ENCODE assay signal across 8 cellular contexts in genomic region chr14:24710403-24711063, GRCh38.
DNase-seq lines count a peak whose midpoint lies in the region; ATAC-seq and TF ChIP-seq lines count a peak whose summit lies in the region.

No MANE protein-coding gene starts in this region.

- H3K36me3 ChIP-seq in IMR-90 (ENCODE audit: control insufficient read depth, insufficient read depth, low read length) (no peaks in the 10 kb centered on the region), cardiac muscle cell (no peaks in the 10 kb centered on the region)

- no peaks in the 10 kb centered on the region for H3K79me1 ChIP-seq in IMR-90 (ENCODE audit: low read depth in 1 of 2, low read length in 2 of 2)

- no peak overlapping the region for H4K8ac ChIP-seq in IMR-90 (ENCODE audit: low read depth in 2 of 2, low read length in 2 of 2)

- no peak for TF ChIP-seq POLR2A in IMR-90 (IDR thresholded peaks at IDR 0.05; ENCODE audit: low read depth, low read length)

- H3K4ac ChIP-seq in IMR-90 (ENCODE audit: low read depth, low read length) = no peak overlapping the region

- no peak overlapping the region for H3K9ac ChIP-seq in IMR-90 (ENCODE audit: low read depth, low read length)

- H3K56ac ChIP-seq in IMR-90 (ENCODE audit: extremely low read depth, insufficient read depth, low read length) = no peak overlapping the region

- peak; percentile 10 for DNase-seq in GM04503 (ENCODE audit: low read depth)
- DNase-seq in IMR-90 = peak; percentile 59
- DNase-seq in RPMI7951 (ENCODE audit: low read depth) = peak; percentile 43
- DNase-seq in activated naive CD8-positive, alpha-beta T cell treated with anti-CD3 and anti-CD28 coated beads, Interleukin-2, amount 50 U/mL, for 16 hours (ENCODE audit: low read depth, low spot score) = peak; percentile 7
- DNase-seq in cardiac muscle cell (ENCODE audit: low read depth in 1 of 2, low spot score in 1 of 2) = peak; percentile 59 to 77
- DNase-seq in putamen (ENCODE audit: low spot score) = peak; percentile 70

- H3K27ac Mint-ChIP-seq in stimulated activated memory B cell treated with anti-CD40 and anti-IgM and Interleukin-4, amounts not matched to agents 10 μg/mL and 1 μg/mL and 100 μg/mL, for 72 hours = no peak overlapping the region

- H4K5ac ChIP-seq in IMR-90 (ENCODE audit: low read depth, low read length) = no peak overlapping the region

- dilution Hi-C loops in IMR-90 (cut with HindIII; ENCODE audit: low sequenced_read_pairs, unreplicated experiment) = no loop called here

- in situ Hi-C loops in IMR-90 (cut with MboI; ENCODE audit: low sequenced_read_pairs) = no loop called here

- H3K27me3 ChIP-seq in IMR-90 (ENCODE audit: control insufficient read depth, insufficient read depth, low read length) (no peaks in the 10 kb centered on the region), cardiac muscle cell (no peaks in the 10 kb centered on the region)

- no peaks in the 10 kb centered on the region for H3K9me1 ChIP-seq in IMR-90 (ENCODE audit: insufficient read depth, low read length)

- H3K4me3 ChIP-seq in IMR-90 (ENCODE audit: insufficient read depth, low read depth, low read length) (no peak overlapping the region), cardiac muscle cell (no peak overlapping the region)

- CTCF ChIA-PET in IMR-90 (lab: Yijun Ruan, JAX) = interaction anchor here (0.5 to 1.1 kb wide), 20 partner anchors 8 to 897 kb away, joined by 3 to 12 read pairs (median 3); no protein-coding TSS in a partner anchor

- no peaks in the 10 kb centered on the region for H3K4me1 ChIP-seq in IMR-90 (ENCODE audit: control insufficient read depth, insufficient read depth, low read length)
- no peaks in the 10 kb centered on the region for H3K4me1 ChIP-seq in cardiac muscle cell (ENCODE audit: low read depth)

- POLR2A ChIA-PET in IMR-90 (lab: Charles Lee; ENCODE audit: unreplicated experiment) = no interaction called here

- ATAC-seq in IMR-90 (ENCODE audit: low read depth) (peak; percentile 92), GM19463 (IDR thresholded peaks at IDR 0.05; ENCODE audit: unreplicated experiment) (no peak)
- no peak for ATAC-seq in stimulated activated memory B cell treated with anti-CD40 and anti-IgM and Interleukin-4, amounts not matched to agents 10 μg/mL and 1 μg/mL and 100 μg/mL, for 72 hours

- H2BK120ac ChIP-seq in IMR-90 (ENCODE audit: low read depth, low read length) = no peak overlapping the region

- H3K9me3 ChIP-seq in IMR-90 (ENCODE audit: control insufficient read depth, insufficient read depth, low read length) (no peaks in the 10 kb centered on the region), cardiac muscle cell (ENCODE audit: low read depth) (no peaks in the 10 kb centered on the region)

- H2BK5ac ChIP-seq in IMR-90 (ENCODE audit: low read depth, low read length, poor library complexity, severe bottlenecking) = no peak overlapping the region

- peak; percentile 78 for TF ChIP-seq RAD21 in IMR-90 (IDR thresholded peaks at IDR 0.05; ENCODE audit: low read length)

- no peak overlapping the region for H3K23ac ChIP-seq in IMR-90 (ENCODE audit: low read depth, low read length)

- peak overlapping the region; percentile 13 for H2AK9ac ChIP-seq in IMR-90 (replicated peaks; ENCODE audit: low read depth, low read length, poor library complexity)

- H3K4me3 Mint-ChIP-seq in stimulated activated memory B cell treated with anti-CD40 and anti-IgM and Interleukin-4, amounts not matched to agents 10 μg/mL and 1 μg/mL and 100 μg/mL, for 72 hours = no peak overlapping the region

- H4K20me1 ChIP-seq in IMR-90 (ENCODE audit: insufficient read depth, low read length) = no peaks in the 10 kb centered on the region

- intact Hi-C loops in IMR-90 (cut with micrococcal nuclease) = loop anchor here (1.0 kb wide), 2 partner anchors 441 to 690 kb away; no protein-coding TSS in a partner anchor

- TF ChIP-seq CTCF in IMR-90 (conservative IDR thresholded peaks at IDR 0.05; ENCODE audit: low read depth, low read length) = peak; percentile 83
- TF ChIP-seq CTCF in cardiac muscle cell (IDR thresholded peaks at IDR 0.05; ENCODE audit: low read depth, low read length) = peak; percentile 93

- no peak overlapping the region for H2BK15ac ChIP-seq in IMR-90 (ENCODE audit: low read depth, low read length)

- H3K9me3 Mint-ChIP-seq in stimulated activated memory B cell treated with anti-CD40 and anti-IgM and Interleukin-4, amounts not matched to agents 10 μg/mL and 1 μg/mL and 100 μg/mL, for 72 hours = peaks cover 3% of the 10 kb centered on the region

- no peak overlapping the region for H2AK5ac ChIP-seq in IMR-90 (ENCODE audit: low read depth, low read length)

- BruUV-seq in IMR-90 (replicated peaks; lab: Mats Ljungman, UMichigan) = no TSS peak

- no peak overlapping the region for H3K18ac ChIP-seq in IMR-90 (ENCODE audit: low read depth, low read length)

- H3K27me3 Mint-ChIP-seq in stimulated activated memory B cell treated with anti-CD40 and anti-IgM and Interleukin-4, amounts not matched to agents 10 μg/mL and 1 μg/mL and 100 μg/mL, for 72 hours = peaks cover 14% of the 10 kb centered on the region

- H4K91ac ChIP-seq in IMR-90 (ENCODE audit: insufficient read depth, low read depth, low read length) = no peak overlapping the region

- H3K4me1 Mint-ChIP-seq in stimulated activated memory B cell treated with anti-CD40 and anti-IgM and Interleukin-4, amounts not matched to agents 10 μg/mL and 1 μg/mL and 100 μg/mL, for 72 hours = peaks cover 18% of the 10 kb centered on the region

- H2AFZ ChIP-seq in IMR-90 (replicated peaks; ENCODE audit: low read length, poor library complexity) = no peak overlapping the region

- no CpG with 5 or more reads among the region's 14 CpGs for WGBS in IMR-90 (ENCODE audit: extremely low coverage in 2 of 2, insufficient read length in 1 of 2), 2 experiments

- H3K36me3 Mint-ChIP-seq in stimulated activated memory B cell treated with anti-CD40 and anti-IgM and Interleukin-4, amounts not matched to agents 10 μg/mL and 1 μg/mL and 100 μg/mL, for 72 hours = no peaks in the 10 kb centered on the region

- H3K27ac ChIP-seq in IMR-90 (ENCODE audit: insufficient read depth, low read length) (no peak overlapping the region), cardiac muscle cell (no peak overlapping the region)

- no peak overlapping the region for H3K4me2 ChIP-seq in IMR-90 (ENCODE audit: low read depth, low read length)

- no peak overlapping the region for H3K14ac ChIP-seq in IMR-90 (replicated peaks; ENCODE audit: low read depth, low read length)

- no peak overlapping the region for H2BK20ac ChIP-seq in IMR-90 (ENCODE audit: low read depth, low read length)

TF ChIP-seq in IMR-90, 13 proteins besides CTCF, POLR2A, EP300 and RAD21:
- TF ChIP-seq SMC3 (IDR thresholded peaks at IDR 0.05; ENCODE audit: low read depth, low read length) (peak; percentile 51; the same call in 1 of the 2 replicates), NFE2L2 (IDR thresholded peaks at IDR 0.05; ENCODE audit: low read depth, low read length) (no peak), ELK1 (IDR thresholded peaks at IDR 0.05; ENCODE audit: borderline replicate concordance, low read depth, low read length) (no peak), RCOR1 (IDR thresholded peaks at IDR 0.05; ENCODE audit: insufficient replicate concordance, low read length) (no peak), BHLHE40 (IDR thresholded peaks at IDR 0.05; ENCODE audit: low read depth, low read length) (no peak), CHD1 (IDR thresholded peaks at IDR 0.05; ENCODE audit: low read depth, low read length) (no peak), USF2 (IDR thresholded peaks at IDR 0.05; ENCODE audit: low read depth, low read length) (no peak), FOS (IDR thresholded peaks at IDR 0.05; ENCODE audit: low read depth, low read length) (no peak)

Comparison
In these comparisons a context has a peak if more than half of its experiments do, and no peak if none do; other contexts are left out.
1. DNase-seq: peak in every context shown above with its lines; median percentile 70 in putamen; 68 in cardiac muscle cell; 59 in IMR-90; 43 in RPMI7951; 10 in GM04503; 7 in activated naive CD8-positive, alpha-beta T cell treated with anti-CD3 and anti-CD28 coated beads, Interleukin-2, amount 50 U/mL, for 16 hours.